Comparison of ENCODE assay signal across 9 cellular contexts in the genomic region with DNA sequence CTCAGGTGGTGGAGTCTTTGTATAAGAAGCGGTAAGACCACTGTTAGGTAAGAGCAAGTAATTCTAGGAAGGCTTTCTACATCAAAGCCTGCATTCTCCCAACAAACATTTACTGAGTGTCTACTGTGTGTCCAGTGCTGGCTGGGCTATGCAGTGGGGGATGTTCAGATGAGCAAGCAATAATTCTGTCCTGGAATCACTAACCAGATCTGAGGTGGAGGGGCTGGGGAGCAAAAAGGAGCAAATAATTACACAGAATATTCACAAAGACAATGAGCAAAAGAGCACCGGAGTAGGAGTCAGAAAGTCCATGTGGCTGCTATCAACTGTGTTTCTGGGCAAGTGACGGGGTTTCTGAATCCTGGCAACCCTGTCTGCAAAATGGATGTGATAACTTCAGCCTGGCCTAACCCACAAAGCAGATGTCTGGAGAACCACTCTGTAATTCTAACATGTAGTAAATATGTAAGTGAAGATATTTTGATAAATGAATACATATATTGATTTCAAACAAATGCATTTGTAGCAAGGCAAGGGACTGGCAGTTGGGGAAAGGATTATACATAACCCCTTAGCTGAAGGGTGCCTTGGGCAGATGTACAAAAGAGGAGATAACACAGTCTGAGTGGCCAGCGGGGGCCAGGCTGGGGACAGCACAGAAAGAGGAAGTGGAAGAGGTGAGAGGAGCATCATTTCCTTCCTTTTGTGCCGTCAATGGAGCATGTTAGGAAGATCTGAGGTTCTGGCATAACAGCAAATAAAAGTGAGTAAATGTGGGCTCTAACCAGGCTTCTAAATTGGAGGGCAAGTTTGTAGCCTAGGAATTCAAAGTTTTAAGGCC. TPM values are rescaled to one million over a fixed set of nuclear protein-coding genes. Genes with fewer than 3 reads are reported as not detected.
DNase-seq lines count a peak whose midpoint lies in the region; ATAC-seq and TF ChIP-seq lines count a peak whose summit lies in the region.
"Had no signal": no experiment of that assay in that cellular context is flagged by ENCODE, and none has a peak within 500 bp of the region (broad histone marks: within the 10 kb centered on the region; RNA-seq: fewer than 3 reads in every experiment).

No MANE protein-coding gene starts in this region.

- H3K27ac ChIP-seq in adrenal gland (peak overlapping the region; percentile 20 to 85 (median 28)), neuronal stem cell (replicated peaks; ENCODE audit: low read length) (no peak overlapping the region)

- no peaks in the 10 kb centered on the region for H3K79me1 ChIP-seq in neuronal stem cell (ENCODE audit: low read depth, low read length)

- H3K14ac ChIP-seq in neuronal stem cell (ENCODE audit: low read length) = no peak overlapping the region

- H2BK5ac ChIP-seq in neuronal stem cell (ENCODE audit: low read length) = no peak overlapping the region

- no peak overlapping the region for H2BK15ac ChIP-seq in neuronal stem cell (ENCODE audit: low read length)

- H3K23ac ChIP-seq in neuronal stem cell (ENCODE audit: low read depth, low read length, poor library complexity) = no peak overlapping the region

- peak overlapping the region; percentile 44 for H2AFZ ChIP-seq in neuronal stem cell (ENCODE audit: low read length)

- TF ChIP-seq POLR2A in adrenal gland (IDR thresholded peaks at IDR 0.05) = no peak

- H3K4me1 ChIP-seq in adrenal gland (replicated peaks in 1 of 2) = peaks cover 7 to 34% of the 10 kb centered on the region in 2 donors
- H3K4me1 ChIP-seq in neuronal stem cell (ENCODE audit: control insufficient read depth in 2 of 2, insufficient read depth in 1 of 2, low read depth in 1 of 2, low read length in 2 of 2) = peaks cover 0 to 10% of the 10 kb centered on the region in 2 donors

- WGBS in adrenal gland, 4 donors = 43 to 52% (median 49%) methylated on average over 5 of the region's 5 CpGs
- WGBS in neuronal stem cell (ENCODE audit: extremely low coverage in 2 of 2, insufficient read length in 2 of 2, insufficient replicate concordance in 1 of 2), 2 donors = no CpG with 5 or more reads among the region's 5 CpGs

- H3K18ac ChIP-seq in neuronal stem cell (ENCODE audit: low read length) = no peak overlapping the region

- intact Hi-C loops in adrenal gland (cut with DNase I) = no loop called here

- H4K8ac ChIP-seq in neuronal stem cell (ENCODE audit: low read depth, low read length) = no peak overlapping the region

- H3K9me3 ChIP-seq in adrenal gland (replicated peaks in 1 of 3) = no peaks in the 10 kb centered on the region
- H3K9me3 ChIP-seq in neuronal stem cell (replicated peaks in 1 of 2; ENCODE audit: control insufficient read depth in 2 of 2, insufficient read depth in 1 of 2, low read depth in 1 of 2, low read length in 2 of 2) = no peaks in the 10 kb centered on the region

- H2AK5ac ChIP-seq in neuronal stem cell (ENCODE audit: low read depth, low read length) = no peak overlapping the region

- in situ Hi-C loops in GM13977 (cut with MboI; ENCODE audit: low pct_unique_long_range_greater_than_20kb, low sequenced_read_pairs, unreplicated experiment) = no loop called here

- no peak overlapping the region for H2BK120ac ChIP-seq in neuronal stem cell (ENCODE audit: low read depth, low read length)

- H2BK12ac ChIP-seq in neuronal stem cell (ENCODE audit: low read length) = no peak overlapping the region

- H3K36me3 ChIP-seq in adrenal gland (replicated peaks in 1 of 2) (no peaks in the 10 kb centered on the region), neuronal stem cell (replicated peaks in 1 of 2; ENCODE audit: control insufficient read depth in 2 of 2, insufficient read depth in 2 of 2, low read length in 2 of 2) (no peaks in the 10 kb centered on the region)

- no peak overlapping the region for H3K9ac ChIP-seq in neuronal stem cell (ENCODE audit: low read depth, low read length, poor library complexity)

- no peak overlapping the region for H3K4ac ChIP-seq in neuronal stem cell (ENCODE audit: low read length)

- TF ChIP-seq CTCF in GM13977 (IDR thresholded peaks at IDR 0.05; ENCODE audit: extremely low read depth, insufficient read depth, missing control alignments) = no peak
- TF ChIP-seq CTCF in adrenal gland (IDR thresholded peaks at IDR 0.05) = no peak

- no peaks in the 10 kb centered on the region for H3K27me3 ChIP-seq in adrenal gland
- peaks cover 0 to 8% (median 0%) of the 10 kb centered on the region in 3 experiments for H3K27me3 ChIP-seq in neuronal stem cell (ENCODE audit: control insufficient read depth in 3 of 3, insufficient read depth in 3 of 3, low read depth in 1 of 3, low read length in 3 of 3)

- no peak overlapping the region for H4K91ac ChIP-seq in neuronal stem cell (ENCODE audit: low read depth, low read length, poor library complexity)

- H3K4me3 ChIP-seq in adrenal gland (no peak overlapping the region), neuronal stem cell (ENCODE audit: low read length in 2 of 2) (no peak overlapping the region)

- peak; percentile 41 for DNase-seq in GM13977 (ENCODE audit: low spot score)
- DNase-seq in adrenal gland = peak; percentile 35 to 73 (median 50)
- DNase-seq in neuronal stem cell (ENCODE audit: low spot score) = no peak
- no peak for DNase-seq in DMS79 (lab: John Stamatoyannopoulos, UW)
- no peak for DNase-seq in stimulated activated CD4-positive, alpha-beta T cell treated with anti-CD3 and anti-CD28 coated beads, Interleukin-4, amount 100 ng/mL, for 4 hours
- no peak for DNase-seq in activated CD4-positive, alpha-beta T cell treated with anti-CD3 and anti-CD28 coated beads, Interleukin-2, amount 50 U/mL, for 4 hours

- no peak overlapping the region for H3K4me2 ChIP-seq in neuronal stem cell (ENCODE audit: insufficient read depth, low read length, poor library complexity, severe bottlenecking)

- ATAC-seq in HG03520 (IDR thresholded peaks at IDR 0.05; ENCODE audit: unreplicated experiment) (peak; percentile 51), HG02981 (IDR thresholded peaks at IDR 0.05; ENCODE audit: unreplicated experiment) (no peak)

RNA-seq across cellular contexts. Expression of a gene that starts 28.8 kb away (rescaled TPM):
- total RNA-seq in adrenal gland = under 1 TPM in 2 of 8 donors, not detected in 6; 0.04 to 0.08 TPM
- polyA plus RNA-seq in adrenal gland = under 1 TPM in 1 of 3 donors, not detected in 2; 0.07 TPM
- polyA plus RNA-seq in neuronal stem cell (2013, experiment 1 of 2) = not detected
- not detected for polyA plus RNA-seq in neuronal stem cell (2013, experiment 2 of 2)
- total RNA-seq: endothelial cell of umbilical vein had no signal
- polyA plus RNA-seq: endothelial cell of umbilical vein had no signal

RNA-seq across cellular contexts. Expression of a gene that starts 37.7 kb away (rescaled TPM):
- total RNA-seq in adrenal gland = 10 to 100 TPM in 1 of 8 donors, 1 to 10 TPM in 7; 2.6 to 19.9 (median 4.4) TPM
- polyA plus RNA-seq in adrenal gland = 1 to 10 TPM; 1.1 to 2.0 (median 1.7) TPM
- 0.13 TPM for polyA plus RNA-seq in neuronal stem cell (2013, experiment 1 of 2)
- 0.14 TPM for polyA plus RNA-seq in neuronal stem cell (2013, experiment 2 of 2)
- total RNA-seq: endothelial cell of umbilical vein had no signal

RNA-seq across cellular contexts. Expression of a gene that starts 42.6 kb away (rescaled TPM):
- 100 to 1,000 TPM in 6 of 8 donors, 10 to 100 TPM in 2; 62.4 to 238 (median 116) TPM for total RNA-seq in adrenal gland
- 100 to 1,000 TPM in 2 of 3 donors, 10 to 100 TPM in 1; 71.7 to 324 (median 121) TPM for polyA plus RNA-seq in adrenal gland
- 130 TPM for polyA plus RNA-seq in neuronal stem cell (2013, experiment 1 of 2)
- polyA plus RNA-seq in neuronal stem cell (2013, experiment 2 of 2) = 127 TPM

RNA-seq across cellular contexts. Expression of a gene that starts 59.0 kb away (rescaled TPM):
- 10 to 100 TPM in 1 of 8 donors, 1 to 10 TPM in 7; 1.8 to 10.9 (median 7.2) TPM for total RNA-seq in adrenal gland
- polyA plus RNA-seq in adrenal gland = 10 to 100 TPM in 1 of 3 donors, 1 to 10 TPM in 2; 5.4 to 10.6 (median 5.4) TPM
- polyA plus RNA-seq in neuronal stem cell (2013, experiment 1 of 2) = 0.06 TPM
- polyA plus RNA-seq in neuronal stem cell (2013, experiment 2 of 2) = 0.06 TPM

Comparison
In these comparisons a context has a peak if more than half of its experiments do, and no peak if none do; other contexts are left out.
1. DNase-seq: peak in GM13977 (single experiment) and adrenal gland (7 of 7); none in neuronal stem cell (single experiment), DMS79 (single experiment), stimulated activated CD4-positive, alpha-beta T cell treated with anti-CD3 and anti-CD28 coated beads, Interleukin-4, amount 100 ng/mL, for 4 hours (0 of 2) and activated CD4-positive, alpha-beta T cell treated with anti-CD3 and anti-CD28 coated beads, Interleukin-2, amount 50 U/mL, for 4 hours (0 of 2).